15 cellular contexts compared by ENCODE assay signal in genomic region chr11:112002491-112003216, GRCh38. TPM values are rescaled to one million over a fixed set of nuclear protein-coding genes. Genes with fewer than 3 reads are reported as not detected.
DNase-seq lines count a peak whose midpoint lies in the region; ATAC-seq and TF ChIP-seq lines count a peak whose summit lies in the region.
"Had no signal": no experiment of that assay in that cellular context is flagged by ENCODE, and none has a peak within 500 bp of the region (broad histone marks: within the 10 kb centered on the region; RNA-seq: fewer than 3 reads in every experiment).

No MANE protein-coding gene starts in this region.

- H3K9me3 ChIP-seq in Caco-2 (no peaks in the 10 kb centered on the region), heart left ventricle (no peaks in the 10 kb centered on the region), right atrium auricular region (no peaks in the 10 kb centered on the region)
- H3K9me3 ChIP-seq: BLaER1 treated with 17β-estradiol and CSF1 and Interleukin-3, amounts not matched to agents 10 nM and 100 nM had no signal

- intact Hi-C loops in Caco-2 (cut with micrococcal nuclease; ENCODE audit: unreplicated experiment) (no loop called here), heart left ventricle (cut with DNase I) (no loop called here)
- intact Hi-C loops in activated CD4-positive, alpha-beta T cell treated with anti-CD3 and anti-CD28 coated beads for 36 hours (cut with DNase I, micrococcal nuclease), result no loop called here

- peaks cover 18% of the 10 kb centered on the region for H3K4me1 ChIP-seq in Caco-2
- peaks cover 0 to 12% (median 0%) of the 10 kb centered on the region in 12 donors for H3K4me1 ChIP-seq in heart left ventricle
- peaks cover 0 to 11% of the 10 kb centered on the region in 2 donors for H3K4me1 ChIP-seq in right atrium auricular region

- no peak for TF ChIP-seq POLR2A in heart left ventricle (IDR thresholded peaks at IDR 0.05)

- peak overlapping the region; percentile 30 to 86 (median 67) for H3K27ac ChIP-seq in heart left ventricle
- H3K27ac ChIP-seq in right atrium auricular region, result peak overlapping the region; percentile 39 to 73
- H3K27ac ChIP-seq: BLaER1 treated with 17β-estradiol and CSF1 and Interleukin-3, amounts not matched to agents 10 nM and 100 nM had no signal

- peak overlapping the region; percentile 37 for H3K27ac Mint-ChIP-seq in Caco-2 (ENCODE audit: unreplicated experiment)
- H3K27ac Mint-ChIP-seq in activated CD4-positive, alpha-beta T cell treated with anti-CD3 and anti-CD28 coated beads for 36 hours, result no peak overlapping the region
- H3K27ac Mint-ChIP-seq: CD4-positive, CD25-positive, alpha-beta regulatory T cell; HFFc6 had no signal

- H3K4me3 ChIP-seq in Caco-2 (ENCODE audit: low read depth, low read length) (no peak overlapping the region), heart left ventricle (no peak overlapping the region), right atrium auricular region (no peak overlapping the region)
- H3K4me3 ChIP-seq: BLaER1 treated with 17β-estradiol and CSF1 and Interleukin-3, amounts not matched to agents 10 nM and 100 nM; GM12878 had no signal

- peaks cover 19% of the 10 kb centered on the region for H3K4me1 Mint-ChIP-seq in Caco-2 (ENCODE audit: low read depth, unreplicated experiment)
- peaks cover 2% of the 10 kb centered on the region for H3K4me1 Mint-ChIP-seq in activated CD4-positive, alpha-beta T cell treated with anti-CD3 and anti-CD28 coated beads for 36 hours

- no peak overlapping the region for H3K4me3 Mint-ChIP-seq in Caco-2 (ENCODE audit: unreplicated experiment)
- no peak overlapping the region for H3K4me3 Mint-ChIP-seq in activated CD4-positive, alpha-beta T cell treated with anti-CD3 and anti-CD28 coated beads for 36 hours
- H3K4me3 Mint-ChIP-seq: CD4-positive, CD25-positive, alpha-beta regulatory T cell; HFFc6 had no signal

- H3K36me3 ChIP-seq in Caco-2 (ENCODE audit: control insufficient read depth, insufficient read depth, low read length) (no peaks in the 10 kb centered on the region), heart left ventricle (peaks cover 0 to 75% (median 16%) of the 10 kb centered on the region in 9 donors), right atrium auricular region (peaks cover 47% of the 10 kb centered on the region)
- H3K36me3 ChIP-seq: BLaER1 treated with 17β-estradiol and CSF1 and Interleukin-3, amounts not matched to agents 10 nM and 100 nM had no signal

- no peaks in the 10 kb centered on the region for H3K27me3 ChIP-seq in Caco-2 (replicated peaks; ENCODE audit: control insufficient read depth, insufficient read depth, low read length)
- no peaks in the 10 kb centered on the region for H3K27me3 ChIP-seq in heart left ventricle
- no peaks in the 10 kb centered on the region for H3K27me3 ChIP-seq in right atrium auricular region
- H3K27me3 ChIP-seq: BLaER1 treated with 17β-estradiol and CSF1 and Interleukin-3, amounts not matched to agents 10 nM and 100 nM had no signal

- TF ChIP-seq CTCF in Caco-2 (IDR thresholded peaks at IDR 0.05; ENCODE audit: insufficient read depth in 1 of 2, low read depth in 1 of 2, low read length in 1 of 2, severe bottlenecking in 1 of 2, unreplicated experiment in 1 of 2) (no peak), heart left ventricle (IDR thresholded peaks at IDR 0.05) (no peak), right atrium auricular region (IDR thresholded peaks at IDR 0.05) (no peak), GM13976 (IDR thresholded peaks at IDR 0.05; ENCODE audit: borderline replicate concordance, control extremely low read depth, extremely low read depth, insufficient read depth, missing control alignments) (no peak)

- BruUV-seq in Caco-2 (replicated peaks; lab: Mats Ljungman, UMichigan), result no TSS peak

- H3K9me3 Mint-ChIP-seq in Caco-2 (ENCODE audit: unreplicated experiment), result peaks cover 12% of the 10 kb centered on the region
- no peaks in the 10 kb centered on the region for H3K9me3 Mint-ChIP-seq in activated CD4-positive, alpha-beta T cell treated with anti-CD3 and anti-CD28 coated beads for 36 hours (ENCODE audit: low read depth)
- H3K9me3 Mint-ChIP-seq: HFFc6 had no signal

- POLR2A ChIA-PET in Caco-2 (lab: Charles Lee), result no interaction called here
- POLR2A ChIA-PET in activated CD4-positive, alpha-beta T cell treated with anti-CD3 and anti-CD28 coated beads for 36 hours (lab: Charles Lee), result no interaction called here

- H3K27me3 Mint-ChIP-seq in Caco-2 (ENCODE audit: insufficient read depth, unreplicated experiment), result no peaks in the 10 kb centered on the region
- H3K27me3 Mint-ChIP-seq in activated CD4-positive, alpha-beta T cell treated with anti-CD3 and anti-CD28 coated beads for 36 hours, result peaks cover 6% of the 10 kb centered on the region

- ATAC-seq in heart left ventricle, result peak; percentile 86 to 94 (median 92)
- ATAC-seq in activated CD4-positive, alpha-beta T cell treated with anti-CD3 and anti-CD28 coated beads for 36 hours, result no peak
- ATAC-seq: GM12878, HepG2 had no signal

- DNase-seq in Caco-2 (no peak), amniotic epithelial cell (ENCODE audit: low read depth) (peak; percentile 70), heart left ventricle (no peak), right atrium auricular region (ENCODE audit: low spot score) (no peak), GM13976 (ENCODE audit: low spot score) (no peak)
- DNase-seq in stimulated activated CD8-positive, alpha-beta memory T cell treated with anti-CD3 and anti-CD28 coated beads, Interleukin-4, amount 100 ng/mL, for 48 hours, result no peak
- DNase-seq in activated CD4-positive, alpha-beta T cell treated with anti-CD3 and anti-CD28 coated beads for 36 hours, result no peak
- DNase-seq: ACHN; CD4-positive, CD25-positive, alpha-beta regulatory T cell; DMS79; HCEC 1CT; HFFc6 had no signal

- no peaks in the 10 kb centered on the region for H3K36me3 Mint-ChIP-seq in Caco-2 (ENCODE audit: insufficient read depth, unreplicated experiment)
- peaks cover 3% of the 10 kb centered on the region for H3K36me3 Mint-ChIP-seq in activated CD4-positive, alpha-beta T cell treated with anti-CD3 and anti-CD28 coated beads for 36 hours (ENCODE audit: low read depth)
- H3K36me3 Mint-ChIP-seq: CD4-positive, CD25-positive, alpha-beta regulatory T cell had no signal

- 47 to 68% (median 52%) methylated on average over 6 of the region's 6 CpGs for WGBS in heart left ventricle, 4 donors

- in situ Hi-C loops in GM13976 (cut with MboI; ENCODE audit: low sequenced_read_pairs, unreplicated experiment), result no loop called here

- CTCF ChIA-PET in Caco-2 (lab: Charles Lee), result interaction anchor here (0.7 to 1.0 kb wide), 3 partner anchors 18 to 21 kb away, joined by 3 to 5 read pairs (median 5); no protein-coding TSS in a partner anchor
- CTCF ChIA-PET in activated CD4-positive, alpha-beta T cell treated with anti-CD3 and anti-CD28 coated beads for 36 hours (lab: Charles Lee), result interaction anchor here (0.6 to 1.2 kb wide), 3 partner anchors 71 to 618 kb away, joined by 3 to 5 read pairs (median 3); no protein-coding TSS in a partner anchor

RNA-seq across cellular contexts. Expression of gene DLAT, which starts 22.6 kb away (rescaled TPM):
- total RNA-seq in Caco-2 (2022) (99.3 and 100.0 TPM in 2 replicates), heart left ventricle (100 to 1,000 TPM; 110 to 179 (median 160) TPM), right atrium auricular region (10 to 100 TPM; 58.5 to 98.1 TPM)
- 10 to 100 TPM; 48.7 to 98.3 TPM for polyA plus RNA-seq in heart left ventricle
- 10 to 100 TPM; 47.8 to 49.1 TPM for total RNA-seq in activated CD4-positive, alpha-beta T cell treated with anti-CD3 and anti-CD28 coated beads for 36 hours
